22 cellular contexts compared by ENCODE assay signal in the genomic region with DNA sequence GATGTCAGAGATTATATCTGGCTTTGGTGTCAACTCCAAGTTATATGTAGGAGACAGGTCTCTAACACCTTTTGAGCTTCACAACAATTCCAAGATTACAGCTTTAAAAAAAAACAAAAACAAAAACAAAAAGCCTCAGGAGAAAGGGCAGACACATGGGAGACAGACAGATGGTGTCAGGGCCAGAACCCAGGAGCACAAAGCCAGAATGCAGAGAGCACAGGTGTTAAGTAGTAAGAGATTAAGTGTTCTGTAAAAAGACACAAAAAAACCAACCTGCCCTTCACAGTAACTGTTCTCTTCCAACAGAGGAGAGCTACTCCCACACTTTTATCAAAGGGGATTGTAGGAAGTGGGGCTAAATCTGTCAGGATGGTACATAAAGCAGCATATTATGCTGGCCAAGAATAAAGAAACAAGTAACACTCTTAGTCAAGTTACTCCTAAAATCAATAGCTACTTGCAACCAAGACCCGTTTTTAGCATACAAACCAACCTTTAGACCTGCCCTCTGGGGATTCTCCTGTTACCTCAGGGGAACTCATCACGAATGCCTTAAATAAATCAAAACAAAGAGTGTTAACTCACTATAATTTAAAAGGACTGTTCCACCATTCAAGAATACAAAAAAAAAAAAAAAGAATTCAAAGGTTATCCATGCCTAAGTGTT.
DNase-seq lines count a peak whose midpoint lies in the region; ATAC-seq and TF ChIP-seq lines count a peak whose summit lies in the region.
"Had no signal": no experiment of that assay in that cellular context is flagged by ENCODE, and none has a peak within 500 bp of the region (broad histone marks: within the 10 kb centered on the region; RNA-seq: fewer than 3 reads in every experiment).

No MANE protein-coding gene starts in this region.

- POLR2A ChIA-PET in HEK293 (lab: Yijun Ruan, JAX), result interaction anchor here (1.6 to 2.4 kb wide), 2 partner anchors 101 to 110 kb away, joined by 4 to 14 read pairs; partner anchors contain the start of gene RPS17

- ATAC-seq in GM21423 (IDR thresholded peaks at IDR 0.05; ENCODE audit: unreplicated experiment) (no peak), HG03469 (IDR thresholded peaks at IDR 0.05; ENCODE audit: unreplicated experiment) (no peak), GM18907 (IDR thresholded peaks at IDR 0.05; ENCODE audit: unreplicated experiment) (no peak)

- no peaks in the 10 kb centered on the region for H3K9me3 ChIP-seq in HEK293 (ENCODE audit: control insufficient read depth, insufficient read depth, low read depth, low read length)
- H3K9me3 ChIP-seq: BE2C, MG63, SJSA1 had no signal

- TF ChIP-seq CTCF in HEK293 (tag by site-specific recombination; IDR thresholded peaks at IDR 0.05), result no peak

- peaks cover 16% of the 10 kb centered on the region for H3K4me1 ChIP-seq in HEK293 (ENCODE audit: control insufficient read depth, insufficient read depth, low read length)
- H3K4me1 ChIP-seq: BE2C, SJSA1 had no signal

- no peak overlapping the region for H3K4me3 ChIP-seq in HEK293 (ENCODE audit: low read depth, low read length)
- H3K4me3 ChIP-seq: MG63, PC-9, SJSA1 had no signal

- DNase-seq in NCI-H1092 treated with DMSO at 0.1 percent for 48 hours (lab: John Stamatoyannopoulos, UW), result peak; percentile 1
- DNase-seq in NCI-H1092 (lab: John Stamatoyannopoulos, UW), result no peak
- DNase-seq in NCI-H82 (lab: John Stamatoyannopoulos, UW), result peak; percentile 89
- peak; percentile 48 for DNase-seq in left kidney (ENCODE audit: low read depth, low spot score)
- DNase-seq: 8988T; BE2C; Calu3; CD4-positive, alpha-beta memory T cell; DND-41; HFFc6; Karpas-422; MG63; NCI-H1105; NCI-H2029; NCI-H345; NCI-H774; PC-9 had no signal

- H3K36me3 ChIP-seq in HEK293 (ENCODE audit: control insufficient read depth in 2 of 2, insufficient read depth in 1 of 2, low read length in 2 of 2), result no peaks in the 10 kb centered on the region
- H3K36me3 ChIP-seq: BE2C, SJSA1 had no signal

- CTCF ChIA-PET in HEK293 (lab: Yijun Ruan, JAX), result interaction anchor here (2.1 kb wide), 1 partner anchor 101 kb away, joined by 7 read pairs; the partner anchor contains the start of gene RPS17

- no peak overlapping the region for H3K27ac ChIP-seq in HEK293 (ENCODE audit: extremely low read depth, low read depth, low read length)
- H3K27ac ChIP-seq: PC-9, SJSA1 had no signal

TF ChIP-seq in HEK293, 187 proteins besides CTCF, POLR2A, EP300 and RAD21:
- TF ChIP-seq ZNF394 (tag by site-specific recombination; IDR thresholded peaks at IDR 0.05; ENCODE audit: borderline replicate concordance) (peak; percentile 54), ZNF707 (tag by site-specific recombination; IDR thresholded peaks at IDR 0.05) (no peak)
